8 cellular contexts compared by ENCODE assay signal in the genomic region with DNA sequence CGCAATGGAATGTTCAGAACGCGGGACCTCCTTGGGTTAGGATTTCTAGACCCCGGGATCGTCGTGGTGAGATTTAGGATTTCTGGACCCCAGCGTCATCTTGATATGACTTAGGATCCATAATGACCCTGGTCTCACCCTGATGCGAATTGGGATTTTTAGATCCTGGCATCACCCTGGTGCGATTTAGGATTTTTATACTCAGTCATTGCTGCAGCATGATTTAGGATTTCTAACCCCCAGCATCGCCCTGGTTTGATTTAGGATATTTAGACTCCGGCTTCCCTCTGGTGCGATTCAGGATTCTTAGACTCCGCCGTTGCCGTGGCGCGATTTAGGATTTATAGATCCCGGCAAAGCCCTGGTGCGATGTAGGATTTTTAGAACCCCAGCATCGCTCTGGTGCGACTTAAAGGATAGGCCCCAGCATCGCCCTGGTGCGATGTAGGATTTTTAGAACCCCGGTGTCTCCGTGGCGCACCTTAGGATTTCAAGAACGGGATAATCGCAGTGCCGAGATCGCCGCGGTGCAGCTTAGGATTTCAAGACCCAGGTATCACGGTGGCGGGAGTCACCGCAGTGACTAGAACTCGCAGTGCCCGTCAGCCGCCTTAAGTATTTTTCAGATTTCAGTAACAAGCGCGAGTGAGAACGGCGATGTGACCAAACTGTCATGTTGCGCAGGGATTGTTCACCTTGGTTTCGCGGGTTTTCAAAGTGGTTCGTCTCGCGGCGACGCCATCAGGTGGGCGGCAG. TPM values are rescaled to one million over a fixed set of nuclear protein-coding genes. Genes with fewer than 3 reads are reported as not detected.
DNase-seq lines count a peak whose midpoint lies in the region; ATAC-seq and TF ChIP-seq lines count a peak whose summit lies in the region.

No MANE protein-coding gene starts in this region.

- peaks cover 12 to 14% of the 10 kb centered on the region in 2 experiments for H3K9me3 Mint-ChIP-seq in H9
- H3K9me3 Mint-ChIP-seq in naive thymus-derived CD4-positive, alpha-beta T cell = peaks cover 0 to 8% (median 0%) of the 10 kb centered on the region in 11 donors

- no peak overlapping the region for H3K9ac ChIP-seq in H9 (ENCODE audit: extremely low read depth, insufficient read length, low read length)

- H3K9me3 ChIP-seq in AG04450 (ENCODE audit: control insufficient read depth, insufficient read depth, low read length) = peaks cover 30% of the 10 kb centered on the region
- H3K9me3 ChIP-seq in H9 (ENCODE audit: control insufficient read depth, low read depth, low read length) = no peaks in the 10 kb centered on the region
- no peaks in the 10 kb centered on the region for H3K9me3 ChIP-seq in naive thymus-derived CD4-positive, alpha-beta T cell (ENCODE audit: control insufficient read depth in 2 of 3, low read length in 3 of 3)

- peaks cover 47% of the 10 kb centered on the region for H3K27me3 Mint-ChIP-seq in H9 (ENCODE audit: low read depth)
- H3K27me3 Mint-ChIP-seq in naive thymus-derived CD4-positive, alpha-beta T cell = peaks cover 12 to 66% (median 39%) of the 10 kb centered on the region in 5 donors

- peaks cover 6% of the 10 kb centered on the region; the same call in 1 of the 2 replicates for H3K4me1 ChIP-seq in H9 (ENCODE audit: insufficient read depth, low read length)
- peaks cover 0 to 5% of the 10 kb centered on the region in 2 donors for H3K4me1 ChIP-seq in naive thymus-derived CD4-positive, alpha-beta T cell (ENCODE audit: control insufficient read depth in 2 of 2, insufficient read depth in 2 of 2, low read length in 2 of 2)

- no peak overlapping the region for H2AK5ac ChIP-seq in H9 (ENCODE audit: insufficient read length, low read length)

- H4K8ac ChIP-seq in H9 (replicated peaks; ENCODE audit: insufficient read length, low read depth, low read length) = no peak overlapping the region

- H2BK120ac ChIP-seq in H9 (ENCODE audit: low read depth, low read length, poor library complexity, severe bottlenecking) = peak overlapping the region; percentile 62

- peaks cover 6% of the 10 kb centered on the region for H3K79me1 ChIP-seq in H9 (ENCODE audit: insufficient read depth, low read depth, low read length, poor library complexity, severe bottlenecking)

- DNase-seq in AG04450 (ENCODE audit: low read depth, low spot score) (no peak), H9 (no peak), cerebellar cortex (ENCODE audit: low spot score) (peak; percentile 16), NCI-H82 (lab: John Stamatoyannopoulos, UW) (no peak), middle frontal gyrus (ENCODE audit: extremely low spot score, low spot score) (no peak), D341Med (ENCODE audit: low spot score) (no peak), RWPE1 (ENCODE audit: low spot score) (no peak)
- DNase-seq in naive thymus-derived CD4-positive, alpha-beta T cell = no peak

- H3K56ac ChIP-seq in H9 (ENCODE audit: insufficient read length, low read depth, low read length) = no peak overlapping the region

- H3K4me3 Mint-ChIP-seq in H9 = peak overlapping the region; percentile 61 to 81
- H3K4me3 Mint-ChIP-seq in naive thymus-derived CD4-positive, alpha-beta T cell = peak overlapping the region; percentile 9 to 83 (median 72)

- peaks cover 31 to 50% (median 36%) of the 10 kb centered on the region in 3 experiments for H3K36me3 Mint-ChIP-seq in H9 (ENCODE audit: insufficient read depth in 1 of 3, low read depth in 3 of 3)
- peaks cover 0 to 9% (median 2%) of the 10 kb centered on the region in 5 donors for H3K36me3 Mint-ChIP-seq in naive thymus-derived CD4-positive, alpha-beta T cell

- no peaks in the 10 kb centered on the region for H3K36me3 ChIP-seq in naive thymus-derived CD4-positive, alpha-beta T cell (ENCODE audit: control insufficient read depth in 2 of 3, insufficient read depth in 3 of 3, low read length in 3 of 3)

- H3K4me1 Mint-ChIP-seq in H9 = peaks cover 34 to 51% of the 10 kb centered on the region in 2 experiments
- peaks cover 6 to 20% (median 17%) of the 10 kb centered on the region in 7 donors for H3K4me1 Mint-ChIP-seq in naive thymus-derived CD4-positive, alpha-beta T cell

- WGBS in H9 (ENCODE audit: extremely low coverage, insufficient read length, low lambda C conversion rate) = no CpG with 5 or more reads among the region's 51 CpGs

- H3K79me2 ChIP-seq in H9 (ENCODE audit: insufficient read depth, low read length) = peaks cover 8% of the 10 kb centered on the region; the same call in 1 of the 2 replicates

- CTCF ChIA-PET in AG04450 (lab: Charles Lee) (interaction anchor here (1.0 kb wide), 1 partner anchor 311 kb away, joined by 3 read pairs; no protein-coding TSS in a partner anchor), RWPE1 (lab: Yijun Ruan, JAX) (no interaction called here)
- CTCF ChIA-PET in naive thymus-derived CD4-positive, alpha-beta T cell (lab: Charles Lee) = no interaction called here

- no peak overlapping the region for H2BK12ac ChIP-seq in H9 (ENCODE audit: insufficient read length, low read depth, low read length)

- peak overlapping the region; percentile 74 for H3K4me3 ChIP-seq in AG04450 (ENCODE audit: low read depth, low read length)
- peak overlapping the region; percentile 13 for H3K4me3 ChIP-seq in naive thymus-derived CD4-positive, alpha-beta T cell (ENCODE audit: low read length)

- no peaks in the 10 kb centered on the region for H3K27me3 ChIP-seq in AG04450 (ENCODE audit: control insufficient read depth, insufficient read depth, low read length)
- H3K27me3 ChIP-seq in H9 (ENCODE audit: insufficient read depth, low read length) = no peaks in the 10 kb centered on the region; the same call in 1 of the 2 replicates
- H3K27me3 ChIP-seq in naive thymus-derived CD4-positive, alpha-beta T cell (ENCODE audit: control insufficient read depth in 2 of 2, insufficient read depth in 2 of 2, low read length in 2 of 2) = peaks cover 0 to 3% of the 10 kb centered on the region in 2 donors

- H2BK20ac ChIP-seq in H9 (ENCODE audit: low read depth, low read length, poor library complexity, severe bottlenecking) = no peak overlapping the region

- H3K4me2 ChIP-seq in H9 (ENCODE audit: insufficient read depth, insufficient read length, low read length) = peak overlapping the region; percentile 62

- intact Hi-C loops in naive thymus-derived CD4-positive, alpha-beta T cell (cut with micrococcal nuclease) = no loop called here

- H3T11ph ChIP-seq in H9 (ENCODE audit: low read length) = no peak overlapping the region

- no peaks in the 10 kb centered on the region for H4K20me1 ChIP-seq in H9 (ENCODE audit: control insufficient read depth, insufficient read depth, insufficient read length)

- no peak overlapping the region for H3K27ac ChIP-seq in AG04450 (ENCODE audit: low read depth, low read length)
- no peak overlapping the region for H3K27ac ChIP-seq in H9 (ENCODE audit: insufficient read length, low read depth, low read length)
- no peak overlapping the region for H3K27ac ChIP-seq in naive thymus-derived CD4-positive, alpha-beta T cell (ENCODE audit: low read depth, low read length)
- no peak overlapping the region for H3K27ac ChIP-seq in RWPE1

- H3K14ac ChIP-seq in H9 (ENCODE audit: insufficient read depth, low read length) = no peak overlapping the region

- peaks cover 27% of the 10 kb centered on the region for H3K23me2 ChIP-seq in H9 (ENCODE audit: insufficient read length, low read depth, low read length, poor library complexity, severe bottlenecking)

- H4K91ac ChIP-seq in H9 (ENCODE audit: insufficient read length, low read depth, low read length) = no peak overlapping the region

- no peak overlapping the region for H3K23ac ChIP-seq in H9 (ENCODE audit: insufficient read length, low read depth, low read length)

- H2BK5ac ChIP-seq in H9 (ENCODE audit: insufficient read length, low read length) = no peak overlapping the region

- H3K27ac Mint-ChIP-seq in H9 = no peak overlapping the region
- no peak overlapping the region for H3K27ac Mint-ChIP-seq in naive thymus-derived CD4-positive, alpha-beta T cell

- no peak overlapping the region for H3K18ac ChIP-seq in H9 (ENCODE audit: insufficient read length, low read depth, low read length)

- TF ChIP-seq CTCF in AG04450 (IDR thresholded peaks at IDR 0.05; ENCODE audit: low read depth, low read length) (no peak), H9 (conservative IDR thresholded peaks at IDR 0.05) (no peak), RWPE1 (conservative IDR thresholded peaks at IDR 0.05; ENCODE audit: low read depth) (no peak)

- ATAC-seq in naive thymus-derived CD4-positive, alpha-beta T cell = no peak

- H2BK15ac ChIP-seq in H9 (ENCODE audit: low read depth, low read length) = no peak overlapping the region

- H3K4ac ChIP-seq in H9 (ENCODE audit: low read depth, low read length) = no peak overlapping the region

- no peak overlapping the region for H2AFZ ChIP-seq in H9 (ENCODE audit: low read length)

- H4K5ac ChIP-seq in H9 (ENCODE audit: insufficient read length, low read depth, low read length) = no peak overlapping the region

- POLR2A ChIA-PET in AG04450 (lab: Yijun Ruan, JAX) (no interaction called here), RWPE1 (lab: Yijun Ruan, JAX; ENCODE audit: low non-redundant PET) (no interaction called here)
- POLR2A ChIA-PET in naive thymus-derived CD4-positive, alpha-beta T cell (lab: Charles Lee) = no interaction called here

RNA-seq across cellular contexts. Expression of a gene that starts 0.8 kb away (rescaled TPM):
- polyA plus RNA-seq in AG04450 (2011; rRNA removed) = 236 and 293 TPM in 2 replicates
- 177 and 193 TPM in 2 replicates for polyA minus RNA-seq in AG04450 (2011; rRNA and poly(A)+ RNA removed)
- total RNA-seq in H9 (2021) = 112 and 113 TPM in 2 replicates
- total RNA-seq in naive thymus-derived CD4-positive, alpha-beta T cell = 1 to 10 TPM; 1.6 to 5.0 (median 4.1) TPM
- polyA plus RNA-seq in naive thymus-derived CD4-positive, alpha-beta T cell = 1 to 10 TPM; 7.0 to 8.7 TPM

RNA-seq across cellular contexts. Expression of a gene that starts 51.9 kb away (rescaled TPM):
- 23.6 and 26.4 TPM in 2 replicates for polyA plus RNA-seq in AG04450 (2011; rRNA removed)
- polyA minus RNA-seq in AG04450 (2011; rRNA and poly(A)+ RNA removed) = 22.5 and 22.8 TPM in 2 replicates
- total RNA-seq in H9 (2021) = 9.2 and 9.7 TPM in 2 replicates
- 10 to 100 TPM in 3 of 5 experiments, 1 to 10 TPM in 2; 6.9 to 16.0 (median 12.6) TPM for total RNA-seq in naive thymus-derived CD4-positive, alpha-beta T cell
- 10 to 100 TPM; 26.4 to 29.6 TPM for polyA plus RNA-seq in naive thymus-derived CD4-positive, alpha-beta T cell

Comparison
In these comparisons a context has a peak if more than half of its experiments do, and no peak if none do; other contexts are left out.
1. RNA of a gene that starts 0.8 kb away (total RNA-seq): 112 to 113 TPM in H9; 1.6 to 5.0 TPM in naive thymus-derived CD4-positive, alpha-beta T cell; every median in the first group is over 10 times any median in the second.